ENCODE assay signal across 25 cellular contexts in the genomic region with DNA sequence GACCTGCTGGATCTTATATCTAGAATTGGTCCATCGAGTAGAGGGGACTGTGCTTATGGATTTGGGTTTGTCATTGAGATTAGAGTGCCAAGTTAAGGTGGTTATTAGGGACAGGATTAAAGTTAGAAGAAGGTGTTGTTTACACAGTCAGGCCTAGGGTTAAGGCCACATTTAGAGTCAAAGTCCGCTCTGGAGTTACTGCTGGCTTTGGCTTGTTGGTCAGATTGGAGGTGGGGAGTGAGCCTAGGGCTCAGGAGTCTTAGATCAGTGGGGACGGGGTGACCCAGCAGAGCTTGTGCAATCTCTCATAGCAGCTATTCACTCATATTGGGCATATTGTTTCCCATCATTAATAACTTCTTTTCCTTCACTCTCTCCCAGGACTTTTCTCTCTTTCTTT.
"Had no signal": no experiment of that assay in that cellular context is flagged by ENCODE, and none has a peak within 500 bp of the region (broad histone marks: within the 10 kb centered on the region; RNA-seq: fewer than 3 reads in every experiment).

No MANE protein-coding gene starts in this region.

- H3K4me3 ChIP-seq: lower lobe of right lung, sigmoid colon, spleen, tibial nerve, upper lobe of left lung, vagina had no signal

- ATAC-seq: left colon; left ventricle myocardium superior; lower lobe of right lung; naive thymus-derived CD8-positive, alpha-beta T cell; right cardiac atrium had no signal

- DNase-seq: hippocampal formation; kidney; left colon; left ventricle myocardium superior; lower lobe of right lung; mammary epithelial cell; mesenchymal stem cell; naive thymus-derived CD8-positive, alpha-beta T cell; occipital lobe; right cardiac atrium; sigmoid colon; small intestine; spleen; stimulated activated CD4-positive, alpha-beta T cell treated with anti-CD3 and anti-CD28 coated beads, Interleukin-4, amount 100 ng/mL, for 24 hours; stimulated activated naive CD4-positive, alpha-beta T cell; upper lobe of left lung had no signal

- H3K4me3 Mint-ChIP-seq: naive thymus-derived CD8-positive, alpha-beta T cell; nephron; neural crest cell; stimulated activated effector memory CD8-positive, alpha-beta T cell treated with anti-CD3 and anti-CD28 coated beads, Interleukin-12 subunit alpha, Interleukin-12 subunit beta, amount 100 ng/mL, for 72 hours; stimulated activated naive CD8-positive, alpha-beta T cell treated with anti-CD3 and anti-CD28 coated beads, Interleukin-15, Interleukin-2, amounts not matched to agents 100 ng/mL and 50 ng/mL, for 24 hours had no signal

- H3K4me1 ChIP-seq: lower lobe of right lung, sigmoid colon, spleen, tibial nerve, vagina had no signal

- H3K9me3 Mint-ChIP-seq: naive thymus-derived CD8-positive, alpha-beta T cell; nephron; neural crest cell; stimulated activated effector memory CD8-positive, alpha-beta T cell treated with anti-CD3 and anti-CD28 coated beads, Interleukin-12 subunit alpha, Interleukin-12 subunit beta, amount 100 ng/mL, for 72 hours; stimulated activated naive CD8-positive, alpha-beta T cell treated with anti-CD3 and anti-CD28 coated beads, Interleukin-15, Interleukin-2, amounts not matched to agents 100 ng/mL and 50 ng/mL, for 24 hours had no signal

- H3K4me1 Mint-ChIP-seq: nephron; neural crest cell; stimulated activated effector memory CD8-positive, alpha-beta T cell treated with anti-CD3 and anti-CD28 coated beads, Interleukin-12 subunit alpha, Interleukin-12 subunit beta, amount 100 ng/mL, for 72 hours had no signal

- H3K27me3 ChIP-seq: sigmoid colon, tibial nerve, upper lobe of left lung, vagina had no signal

- H3K27ac Mint-ChIP-seq: naive thymus-derived CD8-positive, alpha-beta T cell; nephron; progenitor cell of endocrine pancreas; stimulated activated effector memory CD8-positive, alpha-beta T cell treated with anti-CD3 and anti-CD28 coated beads, Interleukin-12 subunit alpha, Interleukin-12 subunit beta, amount 100 ng/mL, for 72 hours; stimulated activated naive CD8-positive, alpha-beta T cell treated with anti-CD3 and anti-CD28 coated beads, Interleukin-15, Interleukin-2, amounts not matched to agents 100 ng/mL and 50 ng/mL, for 24 hours had no signal

- H3K9me3 ChIP-seq: lower lobe of right lung, neutrophil, sigmoid colon, spleen, tibial nerve, upper lobe of left lung, vagina had no signal

- H3K36me3 ChIP-seq: lower lobe of right lung, neutrophil, sigmoid colon, spleen, tibial nerve, upper lobe of left lung, vagina had no signal

- H3K27ac ChIP-seq: lower lobe of right lung, neutrophil, parathyroid adenoma, sigmoid colon, tibial nerve, upper lobe of left lung, vagina had no signal

- H3K36me3 Mint-ChIP-seq: naive thymus-derived CD8-positive, alpha-beta T cell; stimulated activated effector memory CD8-positive, alpha-beta T cell treated with anti-CD3 and anti-CD28 coated beads, Interleukin-12 subunit alpha, Interleukin-12 subunit beta, amount 100 ng/mL, for 72 hours had no signal
